In the genomic region with DNA sequence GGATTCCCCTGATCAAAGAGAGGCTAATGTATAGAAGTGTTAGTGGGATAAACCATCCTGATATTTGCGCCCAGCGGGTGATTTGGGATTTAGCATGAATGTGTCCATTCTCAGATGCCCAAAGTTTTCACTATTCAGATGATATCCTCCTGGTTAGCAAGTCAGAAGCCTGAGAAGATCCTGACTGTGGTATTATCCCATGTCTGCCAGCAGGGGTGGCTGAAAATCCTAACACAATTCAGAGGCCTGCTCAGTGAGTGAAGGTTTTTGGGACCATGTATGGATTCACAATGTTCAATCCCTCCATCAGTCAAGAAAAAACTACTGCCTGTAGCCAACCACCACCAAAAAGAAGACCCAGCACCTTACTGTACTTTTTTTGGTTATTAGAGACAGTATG, we compare ENCODE assay signal across 1 cellular context.
TF ChIP-seq lines count a peak whose summit lies in the region.

No MANE protein-coding gene starts in this region.

TF ChIP-seq in K562, 482 proteins besides CTCF, POLR2A, EP300 and RAD21 (continued from another document):
- TF ChIP-seq, protein P1, sequence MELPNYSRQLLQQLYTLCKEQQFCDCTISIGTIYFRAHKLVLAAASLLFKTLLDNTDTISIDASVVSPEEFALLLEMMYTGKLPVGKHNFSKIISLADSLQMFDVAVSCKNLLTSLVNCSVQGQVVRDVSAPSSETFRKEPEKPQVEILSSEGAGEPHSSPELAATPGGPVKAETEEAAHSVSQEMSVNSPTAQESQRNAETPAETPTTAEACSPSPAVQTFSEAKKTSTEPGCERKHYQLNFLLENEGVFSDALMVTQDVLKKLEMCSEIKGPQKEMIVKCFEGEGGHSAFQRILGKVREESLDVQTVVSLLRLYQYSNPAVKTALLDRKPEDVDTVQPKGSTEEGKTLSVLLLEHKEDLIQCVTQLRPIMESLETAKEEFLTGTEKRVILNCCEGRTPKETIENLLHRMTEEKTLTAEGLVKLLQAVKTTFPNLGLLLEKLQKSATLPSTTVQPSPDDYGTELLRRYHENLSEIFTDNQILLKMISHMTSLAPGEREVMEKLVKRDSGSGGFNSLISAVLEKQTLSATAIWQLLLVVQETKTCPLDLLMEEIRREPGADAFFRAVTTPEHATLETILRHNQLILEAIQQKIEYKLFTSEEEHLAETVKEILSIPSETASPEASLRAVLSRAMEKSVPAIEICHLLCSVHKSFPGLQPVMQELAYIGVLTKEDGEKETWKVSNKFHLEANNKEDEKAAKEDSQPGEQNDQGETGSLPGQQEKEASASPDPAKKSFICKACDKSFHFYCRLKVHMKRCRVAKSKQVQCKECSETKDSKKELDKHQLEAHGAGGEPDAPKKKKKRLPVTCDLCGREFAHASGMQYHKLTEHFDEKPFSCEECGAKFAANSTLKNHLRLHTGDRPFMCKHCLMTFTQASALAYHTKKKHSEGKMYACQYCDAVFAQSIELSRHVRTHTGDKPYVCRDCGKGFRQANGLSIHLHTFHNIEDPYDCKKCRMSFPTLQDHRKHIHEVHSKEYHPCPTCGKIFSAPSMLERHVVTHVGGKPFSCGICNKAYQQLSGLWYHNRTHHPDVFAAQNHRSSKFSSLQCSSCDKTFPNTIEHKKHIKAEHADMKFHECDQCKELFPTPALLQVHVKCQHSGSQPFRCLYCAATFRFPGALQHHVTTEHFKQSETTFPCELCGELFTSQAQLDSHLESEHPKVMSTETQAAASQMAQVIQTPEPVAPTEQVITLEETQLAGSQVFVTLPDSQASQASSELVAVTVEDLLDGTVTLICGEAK (IDR thresholded peaks at IDR 0.05): no peak
- TF ChIP-seq, protein P1 (CRISPR knock-in tag; IDR thresholded peaks at IDR 0.05): no peak
- no peak for TF ChIP-seq KDM4B (IDR thresholded peaks at IDR 0.05; ENCODE audit: borderline replicate concordance in 2 of 2, low read depth in 1 of 2)
- TF ChIP-seq RBM22 (IDR thresholded peaks at IDR 0.05; ENCODE audit: low read depth, low read length, poor library complexity, severe bottlenecking): no peak
